Comparison of ENCODE assay signal across 1 cellular context in the genomic region with DNA sequence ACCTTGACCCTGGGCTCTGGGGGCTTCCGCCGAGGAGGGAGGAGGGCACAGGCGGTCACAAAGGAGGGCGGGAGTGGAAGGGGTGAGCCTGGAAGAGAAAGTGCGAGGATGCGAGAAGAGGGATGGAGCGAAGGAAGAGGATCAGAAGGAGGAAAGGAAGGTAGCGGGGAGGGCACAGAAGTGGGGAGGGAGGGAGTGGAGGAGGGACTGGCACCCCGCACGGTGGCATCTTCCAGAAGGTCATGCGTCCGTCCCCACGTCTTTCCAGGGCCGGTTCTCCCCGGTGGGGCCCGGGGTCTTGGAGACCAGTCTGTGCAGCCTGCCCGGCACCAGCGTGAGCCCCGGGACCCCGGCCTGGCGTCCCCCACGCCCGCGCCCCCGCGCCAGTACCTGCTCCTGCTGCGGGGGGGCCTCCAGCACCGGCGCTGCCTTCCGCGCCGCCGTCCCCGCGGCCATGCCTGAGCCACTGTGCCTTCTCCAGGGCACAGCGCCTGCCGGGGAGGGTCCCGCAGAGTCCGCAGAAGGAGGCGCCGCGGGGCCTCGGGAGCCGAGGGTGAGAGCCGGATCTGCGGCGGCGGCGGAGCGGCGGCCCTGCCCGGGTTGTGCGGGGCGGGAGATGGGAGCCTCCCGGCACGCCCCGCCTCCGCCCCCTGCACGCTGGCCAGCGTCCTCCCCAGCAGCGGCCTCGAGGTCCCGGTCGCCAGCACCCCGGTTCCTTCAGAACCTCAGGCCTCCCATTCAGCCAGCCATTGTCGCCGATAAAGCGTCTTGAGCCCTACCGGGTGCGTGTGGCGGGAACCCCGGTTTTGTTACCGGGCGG.
TF ChIP-seq lines count a peak whose summit lies in the region.

RNF175 (minus strand) TSS at position 618 of the 820 bp plus-strand sequence; CDS start at position 456, 162 bp downstream.

TF ChIP-seq in WTC11, 78 proteins besides CTCF, POLR2A, EP300 and RAD21 (continued from another document and continues in another):
- no peak for TF ChIP-seq ATF6 (CRISPR knock-in tag; IDR thresholded peaks at IDR 0.05)
- peak; percentile 40; the same call in 1 of the 2 replicates for TF ChIP-seq MYBL2 (CRISPR knock-in tag; IDR thresholded peaks at IDR 0.05)
- TF ChIP-seq MAX (CRISPR knock-in tag; IDR thresholded peaks at IDR 0.05) = peak; percentile 64
- TF ChIP-seq JAZF1 (CRISPR knock-in tag; IDR thresholded peaks at IDR 0.05) = no peak
- no peak for TF ChIP-seq FOXJ3 (CRISPR knock-in tag; IDR thresholded peaks at IDR 0.05; ENCODE audit: borderline replicate concordance)
- TF ChIP-seq ZBTB21 (CRISPR knock-in tag; IDR thresholded peaks at IDR 0.05; ENCODE audit: borderline replicate concordance) = peak; percentile 71; the same call in 1 of the 2 replicates
- TF ChIP-seq SOX15 (CRISPR knock-in tag; IDR thresholded peaks at IDR 0.05) = no peak
- TF ChIP-seq TCF7 (CRISPR knock-in tag; IDR thresholded peaks at IDR 0.05; ENCODE audit: low read depth) = no peak
- TF ChIP-seq NFYB (CRISPR knock-in tag; conservative IDR thresholded peaks at IDR 0.05; ENCODE audit: low read depth) = no peak
- TF ChIP-seq, protein P1, sequence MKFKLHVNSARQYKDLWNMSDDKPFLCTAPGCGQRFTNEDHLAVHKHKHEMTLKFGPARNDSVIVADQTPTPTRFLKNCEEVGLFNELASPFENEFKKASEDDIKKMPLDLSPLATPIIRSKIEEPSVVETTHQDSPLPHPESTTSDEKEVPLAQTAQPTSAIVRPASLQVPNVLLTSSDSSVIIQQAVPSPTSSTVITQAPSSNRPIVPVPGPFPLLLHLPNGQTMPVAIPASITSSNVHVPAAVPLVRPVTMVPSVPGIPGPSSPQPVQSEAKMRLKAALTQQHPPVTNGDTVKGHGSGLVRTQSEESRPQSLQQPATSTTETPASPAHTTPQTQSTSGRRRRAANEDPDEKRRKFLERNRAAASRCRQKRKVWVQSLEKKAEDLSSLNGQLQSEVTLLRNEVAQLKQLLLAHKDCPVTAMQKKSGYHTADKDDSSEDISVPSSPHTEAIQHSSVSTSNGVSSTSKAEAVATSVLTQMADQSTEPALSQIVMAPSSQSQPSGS (CRISPR knock-in tag; IDR thresholded peaks at IDR 0.05; ENCODE audit: borderline replicate concordance, low read depth) = no peak
- TF ChIP-seq, protein P2, sequence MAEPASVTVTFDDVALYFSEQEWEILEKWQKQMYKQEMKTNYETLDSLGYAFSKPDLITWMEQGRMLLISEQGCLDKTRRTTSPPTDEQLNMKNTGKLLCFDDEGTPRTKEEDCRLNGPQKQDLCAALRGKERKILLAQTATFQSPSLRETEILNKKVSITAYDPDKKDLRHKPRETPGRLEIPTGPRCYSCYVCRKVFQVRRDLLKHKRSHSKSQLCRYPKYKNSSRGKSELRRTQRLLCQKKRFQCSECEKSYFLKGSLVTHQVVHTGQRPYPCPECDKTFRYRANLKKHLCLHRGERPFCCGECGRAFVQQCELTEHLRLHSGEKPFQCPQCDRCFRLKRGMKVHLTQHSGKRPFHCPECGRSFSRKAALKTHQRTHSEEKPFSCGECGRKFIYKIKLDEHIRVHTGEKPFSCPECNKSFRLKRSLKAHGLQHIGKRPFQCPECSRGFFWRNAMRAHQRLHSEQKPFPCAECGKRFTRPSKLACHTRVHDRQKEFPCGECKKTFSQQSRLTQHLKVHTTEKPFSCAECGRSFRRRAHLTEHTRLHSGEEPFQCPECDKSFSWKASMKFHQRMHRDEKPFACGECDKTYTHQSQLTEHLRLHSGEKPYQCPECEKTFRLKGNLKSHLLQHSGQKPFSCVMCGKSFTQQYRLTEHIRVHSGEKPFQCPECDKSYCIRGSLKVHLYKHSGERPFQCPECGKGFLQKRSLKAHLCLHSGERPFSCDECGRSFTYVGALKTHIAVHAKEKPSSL (CRISPR knock-in tag; conservative IDR thresholded peaks at IDR 0.05) = no peak
- TF ChIP-seq IRF2 (CRISPR knock-in tag; IDR thresholded peaks at IDR 0.05; ENCODE audit: borderline replicate concordance, low read depth) = no peak; the same call in 1 of the 2 replicates
- TF ChIP-seq GTF2I (CRISPR knock-in tag; conservative IDR thresholded peaks at IDR 0.05) = no peak
- TF ChIP-seq USF2 (CRISPR knock-in tag; IDR thresholded peaks at IDR 0.05) = no peak
- TF ChIP-seq JUN (CRISPR knock-in tag; IDR thresholded peaks at IDR 0.05) = peak; percentile 72; the same call in 1 of the 2 replicates
- TF ChIP-seq NFE2L1 (CRISPR knock-in tag; IDR thresholded peaks at IDR 0.05) = peak; percentile 75
- TF ChIP-seq, protein P3, sequence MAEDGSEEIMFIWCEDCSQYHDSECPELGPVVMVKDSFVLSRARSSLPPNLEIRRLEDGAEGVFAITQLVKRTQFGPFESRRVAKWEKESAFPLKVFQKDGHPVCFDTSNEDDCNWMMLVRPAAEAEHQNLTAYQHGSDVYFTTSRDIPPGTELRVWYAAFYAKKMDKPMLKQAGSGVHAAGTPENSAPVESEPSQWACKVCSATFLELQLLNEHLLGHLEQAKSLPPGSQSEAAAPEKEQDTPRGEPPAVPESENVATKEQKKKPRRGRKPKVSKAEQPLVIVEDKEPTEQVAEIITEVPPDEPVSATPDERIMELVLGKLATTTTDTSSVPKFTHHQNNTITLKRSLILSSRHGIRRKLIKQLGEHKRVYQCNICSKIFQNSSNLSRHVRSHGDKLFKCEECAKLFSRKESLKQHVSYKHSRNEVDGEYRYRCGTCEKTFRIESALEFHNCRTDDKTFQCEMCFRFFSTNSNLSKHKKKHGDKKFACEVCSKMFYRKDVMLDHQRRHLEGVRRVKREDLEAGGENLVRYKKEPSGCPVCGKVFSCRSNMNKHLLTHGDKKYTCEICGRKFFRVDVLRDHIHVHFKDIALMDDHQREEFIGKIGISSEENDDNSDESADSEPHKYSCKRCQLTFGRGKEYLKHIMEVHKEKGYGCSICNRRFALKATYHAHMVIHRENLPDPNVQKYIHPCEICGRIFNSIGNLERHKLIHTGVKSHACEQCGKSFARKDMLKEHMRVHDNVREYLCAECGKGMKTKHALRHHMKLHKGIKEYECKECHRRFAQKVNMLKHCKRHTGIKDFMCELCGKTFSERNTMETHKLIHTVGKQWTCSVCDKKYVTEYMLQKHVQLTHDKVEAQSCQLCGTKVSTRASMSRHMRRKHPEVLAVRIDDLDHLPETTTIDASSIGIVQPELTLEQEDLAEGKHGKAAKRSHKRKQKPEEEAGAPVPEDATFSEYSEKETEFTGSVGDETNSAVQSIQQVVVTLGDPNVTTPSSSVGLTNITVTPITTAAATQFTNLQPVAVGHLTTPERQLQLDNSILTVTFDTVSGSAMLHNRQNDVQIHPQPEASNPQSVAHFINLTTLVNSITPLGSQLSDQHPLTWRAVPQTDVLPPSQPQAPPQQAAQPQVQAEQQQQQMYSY (CRISPR knock-in tag; IDR thresholded peaks at IDR 0.05) = no peak
- TF ChIP-seq, protein P4, sequence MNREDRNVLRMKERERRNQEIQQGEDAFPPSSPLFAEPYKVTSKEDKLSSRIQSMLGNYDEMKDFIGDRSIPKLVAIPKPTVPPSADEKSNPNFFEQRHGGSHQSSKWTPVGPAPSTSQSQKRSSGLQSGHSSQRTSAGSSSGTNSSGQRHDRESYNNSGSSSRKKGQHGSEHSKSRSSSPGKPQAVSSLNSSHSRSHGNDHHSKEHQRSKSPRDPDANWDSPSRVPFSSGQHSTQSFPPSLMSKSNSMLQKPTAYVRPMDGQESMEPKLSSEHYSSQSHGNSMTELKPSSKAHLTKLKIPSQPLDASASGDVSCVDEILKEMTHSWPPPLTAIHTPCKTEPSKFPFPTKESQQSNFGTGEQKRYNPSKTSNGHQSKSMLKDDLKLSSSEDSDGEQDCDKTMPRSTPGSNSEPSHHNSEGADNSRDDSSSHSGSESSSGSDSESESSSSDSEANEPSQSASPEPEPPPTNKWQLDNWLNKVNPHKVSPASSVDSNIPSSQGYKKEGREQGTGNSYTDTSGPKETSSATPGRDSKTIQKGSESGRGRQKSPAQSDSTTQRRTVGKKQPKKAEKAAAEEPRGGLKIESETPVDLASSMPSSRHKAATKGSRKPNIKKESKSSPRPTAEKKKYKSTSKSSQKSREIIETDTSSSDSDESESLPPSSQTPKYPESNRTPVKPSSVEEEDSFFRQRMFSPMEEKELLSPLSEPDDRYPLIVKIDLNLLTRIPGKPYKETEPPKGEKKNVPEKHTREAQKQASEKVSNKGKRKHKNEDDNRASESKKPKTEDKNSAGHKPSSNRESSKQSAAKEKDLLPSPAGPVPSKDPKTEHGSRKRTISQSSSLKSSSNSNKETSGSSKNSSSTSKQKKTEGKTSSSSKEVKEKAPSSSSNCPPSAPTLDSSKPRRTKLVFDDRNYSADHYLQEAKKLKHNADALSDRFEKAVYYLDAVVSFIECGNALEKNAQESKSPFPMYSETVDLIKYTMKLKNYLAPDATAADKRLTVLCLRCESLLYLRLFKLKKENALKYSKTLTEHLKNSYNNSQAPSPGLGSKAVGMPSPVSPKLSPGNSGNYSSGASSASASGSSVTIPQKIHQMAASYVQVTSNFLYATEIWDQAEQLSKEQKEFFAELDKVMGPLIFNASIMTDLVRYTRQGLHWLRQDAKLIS (CRISPR knock-in tag; IDR thresholded peaks at IDR 0.05; ENCODE audit: borderline replicate concordance) = no peak
- no peak for TF ChIP-seq TEAD4 (CRISPR knock-in tag; IDR thresholded peaks at IDR 0.05)
- TF ChIP-seq, protein P5, sequence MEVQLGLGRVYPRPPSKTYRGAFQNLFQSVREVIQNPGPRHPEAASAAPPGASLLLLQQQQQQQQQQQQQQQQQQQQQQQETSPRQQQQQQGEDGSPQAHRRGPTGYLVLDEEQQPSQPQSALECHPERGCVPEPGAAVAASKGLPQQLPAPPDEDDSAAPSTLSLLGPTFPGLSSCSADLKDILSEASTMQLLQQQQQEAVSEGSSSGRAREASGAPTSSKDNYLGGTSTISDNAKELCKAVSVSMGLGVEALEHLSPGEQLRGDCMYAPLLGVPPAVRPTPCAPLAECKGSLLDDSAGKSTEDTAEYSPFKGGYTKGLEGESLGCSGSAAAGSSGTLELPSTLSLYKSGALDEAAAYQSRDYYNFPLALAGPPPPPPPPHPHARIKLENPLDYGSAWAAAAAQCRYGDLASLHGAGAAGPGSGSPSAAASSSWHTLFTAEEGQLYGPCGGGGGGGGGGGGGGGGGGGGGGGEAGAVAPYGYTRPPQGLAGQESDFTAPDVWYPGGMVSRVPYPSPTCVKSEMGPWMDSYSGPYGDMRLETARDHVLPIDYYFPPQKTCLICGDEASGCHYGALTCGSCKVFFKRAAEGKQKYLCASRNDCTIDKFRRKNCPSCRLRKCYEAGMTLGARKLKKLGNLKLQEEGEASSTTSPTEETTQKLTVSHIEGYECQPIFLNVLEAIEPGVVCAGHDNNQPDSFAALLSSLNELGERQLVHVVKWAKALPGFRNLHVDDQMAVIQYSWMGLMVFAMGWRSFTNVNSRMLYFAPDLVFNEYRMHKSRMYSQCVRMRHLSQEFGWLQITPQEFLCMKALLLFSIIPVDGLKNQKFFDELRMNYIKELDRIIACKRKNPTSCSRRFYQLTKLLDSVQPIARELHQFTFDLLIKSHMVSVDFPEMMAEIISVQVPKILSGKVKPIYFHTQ (CRISPR knock-in tag; IDR thresholded peaks at IDR 0.05) = no peak
- TF ChIP-seq EMX1 (CRISPR knock-in tag; IDR thresholded peaks at IDR 0.05) = no peak
- peak; percentile 82; the same call in 1 of the 2 replicates for TF ChIP-seq ARID4B (CRISPR knock-in tag; IDR thresholded peaks at IDR 0.05; ENCODE audit: borderline replicate concordance)
- TF ChIP-seq, protein P6, sequence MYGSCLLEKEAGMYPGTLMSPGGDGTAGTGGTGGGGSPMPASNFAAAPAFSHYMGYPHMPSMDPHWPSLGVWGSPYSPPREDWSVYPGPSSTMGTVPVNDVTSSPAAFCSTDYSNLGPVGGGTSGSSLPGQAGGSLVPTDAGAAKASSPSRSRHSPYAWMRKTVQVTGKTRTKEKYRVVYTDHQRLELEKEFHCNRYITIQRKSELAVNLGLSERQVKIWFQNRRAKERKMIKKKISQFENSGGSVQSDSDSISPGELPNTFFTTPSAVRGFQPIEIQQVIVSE (CRISPR knock-in tag; IDR thresholded peaks at IDR 0.05; ENCODE audit: borderline replicate concordance) = no peak
